Comparison of ENCODE assay signal across 8 cellular contexts in genomic region chr2:47402555-47402804, GRCh38.
A peak's percentile ranks its signal among the peaks of the same experiment; 100 is the strongest.
DNase-seq lines count a peak whose midpoint lies in the region; ATAC-seq and TF ChIP-seq lines count a peak whose summit lies in the region.

No MANE protein-coding gene starts in this region.

- peak overlapping the region; percentile 86 to 89 for H3K4me3 ChIP-seq in mucosa of rectum (ENCODE audit: low read length in 2 of 2)

- peaks cover 11 to 12% of the 10 kb centered on the region in 2 donors for H3K4me1 ChIP-seq in mucosa of rectum (ENCODE audit: control insufficient read depth in 2 of 2, insufficient read depth in 2 of 2, low read length in 2 of 2)

- DNase-seq in AG08396 (ENCODE audit: low spot score) (peak; percentile 27), caudate nucleus (lab: John Stamatoyannopoulos, UW) (no peak), GM13977 (ENCODE audit: low spot score) (no peak)
- DNase-seq in stimulated activated CD4-positive, alpha-beta T cell treated with anti-CD3 and anti-CD28 coated beads, Interleukin-4, amount 100 ng/mL, for 4 hours, result no peak

- H3K9me3 ChIP-seq in mucosa of rectum (ENCODE audit: control insufficient read depth in 2 of 2, low read length in 2 of 2), result no peaks in the 10 kb centered on the region

- TF ChIP-seq RAD21 in Ishikawa (IDR thresholded peaks at IDR 0.05; ENCODE audit: low read depth), result no peak

- no peaks in the 10 kb centered on the region for H3K27me3 ChIP-seq in mucosa of rectum (ENCODE audit: control insufficient read depth in 2 of 2, insufficient read depth in 2 of 2, low read length in 2 of 2)

- in situ Hi-C loops in GM13977 (cut with MboI; ENCODE audit: low pct_unique_long_range_greater_than_20kb, low sequenced_read_pairs, unreplicated experiment), result no loop called here

- peak overlapping the region; percentile 14 for H3K27ac ChIP-seq in caudate nucleus (ENCODE audit: low read depth, low read length)
- H3K27ac ChIP-seq in mucosa of rectum (ENCODE audit: low read depth in 2 of 2, low read length in 2 of 2), result peak overlapping the region in 1 of 2 donors; percentile 32

- H3K9ac ChIP-seq in mucosa of rectum (ENCODE audit: low read depth in 1 of 2, low read length in 2 of 2), result peak overlapping the region; percentile 44 to 61

- TF ChIP-seq CTCF in GM13977 (IDR thresholded peaks at IDR 0.05; ENCODE audit: extremely low read depth, insufficient read depth, missing control alignments), result no peak

- TF ChIP-seq EP300 in Ishikawa (IDR thresholded peaks at IDR 0.05; ENCODE audit: borderline replicate concordance), result no peak

- ATAC-seq in HG03460 (IDR thresholded peaks at IDR 0.05; ENCODE audit: unreplicated experiment) (no peak), GM19397 (IDR thresholded peaks at IDR 0.05; ENCODE audit: unreplicated experiment) (no peak)

- no peaks in the 10 kb centered on the region for H3K36me3 ChIP-seq in mucosa of rectum (ENCODE audit: control insufficient read depth in 2 of 2, insufficient read depth in 2 of 2, low read length in 2 of 2)

TF ChIP-seq in Ishikawa, 13 proteins besides CTCF, POLR2A, EP300 and RAD21:
- TF ChIP-seq NFIC (IDR thresholded peaks at IDR 0.05) (no peak), CEBPB (IDR thresholded peaks at IDR 0.05) (no peak), ZBTB7A (IDR thresholded peaks at IDR 0.05; ENCODE audit: low read depth) (no peak), EGR1 (IDR thresholded peaks at IDR 0.05) (no peak), YY1 (IDR thresholded peaks at IDR 0.05; ENCODE audit: low read depth) (no peak), MAX (IDR thresholded peaks at IDR 0.05) (no peak), TEAD4 (IDR thresholded peaks at IDR 0.05) (0 out of 2 replicates have a peak, but pooled peaks have one; percentile 5)
TF ChIP-seq in Ishikawa: peak in this region for 1.
